1 cellular context compared by ENCODE assay signal in the genomic region with DNA sequence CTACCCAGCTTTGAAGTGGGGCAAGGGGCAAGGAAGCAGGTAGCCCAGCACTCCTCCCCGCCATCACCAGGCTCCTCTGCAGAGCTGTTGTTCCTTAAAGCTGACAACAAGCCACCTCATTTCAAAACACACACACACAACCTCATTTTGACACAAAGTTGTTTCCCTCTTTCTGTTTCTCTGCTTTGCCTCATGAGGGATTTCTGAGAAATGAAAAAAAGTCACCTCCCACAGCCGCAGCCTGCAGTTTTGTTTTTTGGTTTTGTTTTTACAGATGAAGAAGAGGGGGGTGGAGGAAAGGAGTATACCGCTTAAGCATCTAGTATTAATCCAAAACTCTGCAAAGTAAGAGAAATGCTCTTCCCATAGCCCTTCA.
TF ChIP-seq lines count a peak whose summit lies in the region.

No MANE protein-coding gene starts in this region.

TF ChIP-seq in GM12878, 131 proteins besides CTCF, POLR2A, EP300 and RAD21:
- TF ChIP-seq ZNF384 (IDR thresholded peaks at IDR 0.05; ENCODE audit: borderline replicate concordance, low read depth, low read length): peak; percentile 90
- peak; percentile 78 for TF ChIP-seq MTA2 (IDR thresholded peaks at IDR 0.05; ENCODE audit: low read depth)
- 0 out of 2 replicates have a peak, but pooled peaks have one; percentile 15 for TF ChIP-seq POLR2AphosphoS5 (IDR thresholded peaks at IDR 0.05; ENCODE audit: low read length)
- TF ChIP-seq EGR1 (IDR thresholded peaks at IDR 0.05; ENCODE audit: borderline replicate concordance in 1 of 2, low read depth in 2 of 2, low read length in 2 of 2): peak in 1 of 2 experiments; percentile 3; a peak in 1 of 3 replicates
- TF ChIP-seq TCF12 (IDR thresholded peaks at IDR 0.05; ENCODE audit: low read depth, low read length): 0 out of 2 replicates have a peak, but pooled peaks have one; percentile 42
- peak; percentile 40 for TF ChIP-seq SP1 (IDR thresholded peaks at IDR 0.05; ENCODE audit: low read depth, low read length)
- peak; percentile 77 for TF ChIP-seq YY1 (IDR thresholded peaks at IDR 0.05; ENCODE audit: low read depth, low read length)
- TF ChIP-seq ATF7 (IDR thresholded peaks at IDR 0.05; ENCODE audit: low read depth): peak; percentile 87
- peak; percentile 59; the same call in 1 of the 2 replicates for TF ChIP-seq CBFB (IDR thresholded peaks at IDR 0.05; ENCODE audit: low read depth)
- peak; percentile 72; the same call in 1 of the 2 replicates for TF ChIP-seq MLLT1 (IDR thresholded peaks at IDR 0.05)
- TF ChIP-seq MEF2B (IDR thresholded peaks at IDR 0.05; ENCODE audit: partially characterized antibody, poor library complexity, severe bottlenecking): peak; percentile 73
- no peak for TF ChIP-seq ZNF207 (IDR thresholded peaks at IDR 0.05; ENCODE audit: borderline replicate concordance)
- TF ChIP-seq PAX5 (IDR thresholded peaks at IDR 0.05; ENCODE audit: borderline replicate concordance, low read depth, low read length): peak; percentile 59; the same call in 1 of the 2 replicates
- peak; percentile 94 for TF ChIP-seq TBL1XR1 (IDR thresholded peaks at IDR 0.05; ENCODE audit: low read depth, low read length)
- peak; percentile 33 to 73; a peak in 3 of 4 replicates for TF ChIP-seq BHLHE40 (IDR thresholded peaks at IDR 0.05; ENCODE audit: borderline replicate concordance in 1 of 2, low read depth in 2 of 2, low read length in 1 of 2)
- peak; percentile 78 for TF ChIP-seq CREM (IDR thresholded peaks at IDR 0.05; ENCODE audit: low read depth)
- peak; percentile 41; the same call in 1 of the 2 replicates for TF ChIP-seq SREBF1 (IDR thresholded peaks at IDR 0.05; ENCODE audit: low read length)
- no peak for TF ChIP-seq HDAC6 (IDR thresholded peaks at IDR 0.05; ENCODE audit: unreplicated experiment)
- no peak; the same call in 1 of the 2 replicates for TF ChIP-seq SIN3A (IDR thresholded peaks at IDR 0.05; ENCODE audit: low read depth, low read length)
- TF ChIP-seq HCFC1 (IDR thresholded peaks at IDR 0.05; ENCODE audit: low read length): no peak
- TF ChIP-seq IKZF1 (conservative IDR thresholded peaks at IDR 0.05): peak; percentile 86; the same call in 1 of the 2 replicates
- TF ChIP-seq RCOR1 (conservative IDR thresholded peaks at IDR 0.05; ENCODE audit: low read depth, low read length): no peak
- peak; percentile 59; the same call in 1 of the 2 replicates for TF ChIP-seq ZBED1 (IDR thresholded peaks at IDR 0.05; ENCODE audit: borderline replicate concordance)
- TF ChIP-seq, protein P1, sequence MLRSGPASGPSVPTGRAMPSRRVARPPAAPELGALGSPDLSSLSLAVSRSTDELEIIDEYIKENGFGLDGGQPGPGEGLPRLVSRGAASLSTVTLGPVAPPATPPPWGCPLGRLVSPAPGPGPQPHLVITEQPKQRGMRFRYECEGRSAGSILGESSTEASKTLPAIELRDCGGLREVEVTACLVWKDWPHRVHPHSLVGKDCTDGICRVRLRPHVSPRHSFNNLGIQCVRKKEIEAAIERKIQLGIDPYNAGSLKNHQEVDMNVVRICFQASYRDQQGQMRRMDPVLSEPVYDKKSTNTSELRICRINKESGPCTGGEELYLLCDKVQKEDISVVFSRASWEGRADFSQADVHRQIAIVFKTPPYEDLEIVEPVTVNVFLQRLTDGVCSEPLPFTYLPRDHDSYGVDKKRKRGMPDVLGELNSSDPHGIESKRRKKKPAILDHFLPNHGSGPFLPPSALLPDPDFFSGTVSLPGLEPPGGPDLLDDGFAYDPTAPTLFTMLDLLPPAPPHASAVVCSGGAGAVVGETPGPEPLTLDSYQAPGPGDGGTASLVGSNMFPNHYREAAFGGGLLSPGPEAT (IDR thresholded peaks at IDR 0.05; ENCODE audit: low read depth): peak; percentile 91
- no peak for TF ChIP-seq BCLAF1 (IDR thresholded peaks at IDR 0.05)
- TF ChIP-seq ATF3 (IDR thresholded peaks at IDR 0.05; ENCODE audit: borderline replicate concordance, extremely low read depth, low read depth, low read length): no peak
- TF ChIP-seq IKZF2 (IDR thresholded peaks at IDR 0.05): peak; percentile 92 to 94; a peak in 2 of 4 replicates
- TF ChIP-seq STAT1 (conservative IDR thresholded peaks at IDR 0.05): peak; percentile 73
- TF ChIP-seq JUND (IDR thresholded peaks at IDR 0.05; ENCODE audit: low read depth, low read length): peak; percentile 88; the same call in 1 of the 2 replicates
- peak; percentile 72; the same call in 1 of the 2 replicates for TF ChIP-seq MEF2A (IDR thresholded peaks at IDR 0.05; ENCODE audit: insufficient read depth, low read depth, low read length)
- TF ChIP-seq MYB (IDR thresholded peaks at IDR 0.05; ENCODE audit: borderline replicate concordance, low read depth, low read length): no peak
- TF ChIP-seq IRF4 (IDR thresholded peaks at IDR 0.05; ENCODE audit: low read depth, low read length): peak; percentile 77
- TF ChIP-seq CREB1 (IDR thresholded peaks at IDR 0.05; ENCODE audit: low read depth): no peak
- TF ChIP-seq KLF5 (IDR thresholded peaks at IDR 0.05; ENCODE audit: partially characterized antibody): peak; percentile 89
- no peak for TF ChIP-seq IRF5 (IDR thresholded peaks at IDR 0.05; ENCODE audit: borderline replicate concordance)
- no peak for TF ChIP-seq NR2C1 (IDR thresholded peaks at IDR 0.05)
- no peak for TF ChIP-seq RUNX3 (IDR thresholded peaks at IDR 0.05; ENCODE audit: low read length)
- peak; percentile 84 for TF ChIP-seq TCF7 (IDR thresholded peaks at IDR 0.05; ENCODE audit: borderline replicate concordance)
- TF ChIP-seq, protein P2, sequence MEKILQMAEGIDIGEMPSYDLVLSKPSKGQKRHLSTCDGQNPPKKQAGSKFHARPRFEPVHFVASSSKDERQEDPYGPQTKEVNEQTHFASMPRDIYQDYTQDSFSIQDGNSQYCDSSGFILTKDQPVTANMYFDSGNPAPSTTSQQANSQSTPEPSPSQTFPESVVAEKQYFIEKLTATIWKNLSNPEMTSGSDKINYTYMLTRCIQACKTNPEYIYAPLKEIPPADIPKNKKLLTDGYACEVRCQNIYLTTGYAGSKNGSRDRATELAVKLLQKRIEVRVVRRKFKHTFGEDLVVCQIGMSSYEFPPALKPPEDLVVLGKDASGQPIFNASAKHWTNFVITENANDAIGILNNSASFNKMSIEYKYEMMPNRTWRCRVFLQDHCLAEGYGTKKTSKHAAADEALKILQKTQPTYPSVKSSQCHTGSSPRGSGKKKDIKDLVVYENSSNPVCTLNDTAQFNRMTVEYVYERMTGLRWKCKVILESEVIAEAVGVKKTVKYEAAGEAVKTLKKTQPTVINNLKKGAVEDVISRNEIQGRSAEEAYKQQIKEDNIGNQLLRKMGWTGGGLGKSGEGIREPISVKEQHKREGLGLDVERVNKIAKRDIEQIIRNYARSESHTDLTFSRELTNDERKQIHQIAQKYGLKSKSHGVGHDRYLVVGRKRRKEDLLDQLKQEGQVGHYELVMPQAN (conservative IDR thresholded peaks at IDR 0.05): 0 out of 2 replicates have a peak, but pooled peaks have one; percentile 11
- TF ChIP-seq PKNOX1 (IDR thresholded peaks at IDR 0.05): 0 out of 2 replicates have a peak, but pooled peaks have one; percentile 15
- peak; percentile 46; the same call in 1 of the 2 replicates for TF ChIP-seq RAD51 (IDR thresholded peaks at IDR 0.05)
- peak; percentile 74 for TF ChIP-seq EED (IDR thresholded peaks at IDR 0.05; ENCODE audit: low read depth)
- TF ChIP-seq POLR2AphosphoS2 (IDR thresholded peaks at IDR 0.05; ENCODE audit: low read depth, low read length): no peak
- peak; percentile 94 for TF ChIP-seq NBN (IDR thresholded peaks at IDR 0.05)
- TF ChIP-seq KDM1A (IDR thresholded peaks at IDR 0.05; ENCODE audit: borderline replicate concordance): no peak
- TF ChIP-seq BCL11A (IDR thresholded peaks at IDR 0.05; ENCODE audit: low read depth, low read length): 0 out of 2 replicates have a peak, but pooled peaks have one; percentile 33
- TF ChIP-seq ETV6 (conservative IDR thresholded peaks at IDR 0.05 in 1 of 2, IDR thresholded peaks at IDR 0.05 in 1 of 2; ENCODE audit: borderline replicate concordance in 1 of 2, low read depth in 1 of 2): peak in 1 of 2 experiments; percentile 96; a peak in 2 of 4 replicates
- peak; percentile 92 for TF ChIP-seq JUNB (IDR thresholded peaks at IDR 0.05)
- TF ChIP-seq, protein P3, sequence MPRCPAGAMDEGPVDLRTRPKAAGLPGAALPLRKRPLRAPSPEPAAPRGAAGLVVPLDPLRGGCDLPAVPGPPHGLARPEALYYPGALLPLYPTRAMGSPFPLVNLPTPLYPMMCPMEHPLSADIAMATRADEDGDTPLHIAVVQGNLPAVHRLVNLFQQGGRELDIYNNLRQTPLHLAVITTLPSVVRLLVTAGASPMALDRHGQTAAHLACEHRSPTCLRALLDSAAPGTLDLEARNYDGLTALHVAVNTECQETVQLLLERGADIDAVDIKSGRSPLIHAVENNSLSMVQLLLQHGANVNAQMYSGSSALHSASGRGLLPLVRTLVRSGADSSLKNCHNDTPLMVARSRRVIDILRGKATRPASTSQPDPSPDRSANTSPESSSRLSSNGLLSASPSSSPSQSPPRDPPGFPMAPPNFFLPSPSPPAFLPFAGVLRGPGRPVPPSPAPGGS (IDR thresholded peaks at IDR 0.05; ENCODE audit: borderline replicate concordance, insufficient read depth, low read depth, low read length, poor library complexity, severe bottlenecking): peak; percentile 42
- peak; percentile 95 for TF ChIP-seq SKIL (IDR thresholded peaks at IDR 0.05; ENCODE audit: low read depth, poor library complexity, severe bottlenecking)
- peak; percentile 82; the same call in 1 of the 2 replicates for TF ChIP-seq STAT3 (IDR thresholded peaks at IDR 0.05; ENCODE audit: low read depth, low read length)
